Comparison of ENCODE assay signal across 8 cellular contexts in the genomic region with DNA sequence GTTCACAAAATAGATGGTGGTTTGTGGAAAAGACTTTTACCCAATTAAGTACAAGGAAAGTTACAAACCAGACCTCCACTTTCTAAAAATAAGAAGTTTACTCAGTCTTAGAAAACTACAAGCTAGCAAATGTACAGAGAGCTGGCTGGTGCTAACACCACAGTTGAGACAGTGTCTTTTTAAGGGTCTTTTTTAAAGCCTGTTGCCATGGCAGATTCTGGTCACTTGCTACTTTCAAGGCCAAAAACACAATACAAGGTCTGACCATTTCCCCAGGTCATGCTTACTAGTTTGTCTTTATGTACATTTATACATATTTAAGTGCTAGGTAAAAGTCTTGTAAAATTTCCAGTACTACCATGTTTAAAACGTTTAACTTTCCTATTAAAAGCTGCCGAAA. TPM values are rescaled to one million over a fixed set of nuclear protein-coding genes. Genes with fewer than 3 reads are reported as not detected.
DNase-seq lines count a peak whose midpoint lies in the region; ATAC-seq, FAIRE-seq and TF ChIP-seq lines count a peak whose summit lies in the region.

No MANE protein-coding gene starts in this region.

- no peak overlapping the region for H4K5ac ChIP-seq in H1 (ENCODE audit: insufficient read length, low read depth, low read length)

- H2AK5ac ChIP-seq in H1 (ENCODE audit: low read depth, low read length) = no peak overlapping the region

- H2AFZ ChIP-seq in H1 (ENCODE audit: low read length) (no peak overlapping the region), neuron (ENCODE audit: low read depth, low read length) (no peak overlapping the region)

- ATAC-seq in CD8-positive, alpha-beta T cell = no peak
- no peak for ATAC-seq in HG03354 (IDR thresholded peaks at IDR 0.05; ENCODE audit: poor library complexity, severe bottlenecking, unreplicated experiment)
- no peak for ATAC-seq in GM21717 (IDR thresholded peaks at IDR 0.05; ENCODE audit: unreplicated experiment)

- no peaks in the 10 kb centered on the region for H3K9me3 Mint-ChIP-seq in CD8-positive, alpha-beta T cell

- H3K18ac ChIP-seq in H1 (ENCODE audit: extremely low read depth, low read length) = no peak overlapping the region

- peak overlapping the region; percentile 50 to 70 for H3K4me2 ChIP-seq in H1 (ENCODE audit: insufficient read depth in 1 of 2, low read depth in 2 of 2, low read length in 2 of 2)

- peak overlapping the region; percentile 66 for H3K4me3 ChIP-seq in CD8-positive, alpha-beta T cell (ENCODE audit: low read depth, low read length)
- H3K4me3 ChIP-seq in NB4 (ENCODE audit: low read depth, low read length) (peak overlapping the region; percentile 80), H1 (ENCODE audit: extremely low read depth in 1 of 4, insufficient read depth in 2 of 4, low read depth in 3 of 4, low read length in 4 of 4) (peak overlapping the region; percentile 34 to 93 (median 86); a peak in 6 of 8 replicates), neuron (ENCODE audit: low read length) (peak overlapping the region; percentile 79)

- no peak overlapping the region for H4K91ac ChIP-seq in H1 (replicated peaks; ENCODE audit: insufficient read length, low read length)

- H2BK5ac ChIP-seq in H1 (ENCODE audit: low read depth, low read length) = no peak overlapping the region

- no peak for TF ChIP-seq CTCF in CD8-positive, alpha-beta T cell (IDR thresholded peaks at IDR 0.05)
- TF ChIP-seq CTCF in NB4 (IDR thresholded peaks at IDR 0.05; ENCODE audit: low read depth, low read length) (no peak), H1 (IDR thresholded peaks at IDR 0.05; ENCODE audit: control extremely low read depth in 1 of 3, insufficient read depth in 1 of 3, low read depth in 1 of 3, low read length in 3 of 3) (no peak)

- no peaks in the 10 kb centered on the region for H3K9me3 ChIP-seq in CD8-positive, alpha-beta T cell (ENCODE audit: low read length)
- no peaks in the 10 kb centered on the region for H3K9me3 ChIP-seq in H1 (ENCODE audit: insufficient read depth in 2 of 2, low read depth in 1 of 2, low read length in 1 of 2)
- no peaks in the 10 kb centered on the region for H3K9me3 ChIP-seq in neuron (ENCODE audit: low read length)

- TF ChIP-seq EP300 in H1 (IDR thresholded peaks at IDR 0.05; ENCODE audit: borderline replicate concordance in 1 of 2, low read depth in 2 of 2, low read length in 2 of 2) = no peak

- intact Hi-C loops in CD8-positive, alpha-beta T cell (cut with DNase I, micrococcal nuclease) = loop anchor here (5.0 to 10.0 kb wide), 6 partner anchors 111 to 1302 kb away; partner anchors contain the start of gene UBE2N (in 1 of the 2)

- peaks cover 12% of the 10 kb centered on the region for H3K4me1 Mint-ChIP-seq in CD8-positive, alpha-beta T cell (ENCODE audit: low read depth)

- H2BK15ac ChIP-seq in H1 (ENCODE audit: low read length) = no peak overlapping the region

- H3K36me3 Mint-ChIP-seq in CD8-positive, alpha-beta T cell = peaks cover 82% of the 10 kb centered on the region

- H3K4me1 ChIP-seq in CD8-positive, alpha-beta T cell (ENCODE audit: insufficient read depth, low read length) = peaks cover 8% of the 10 kb centered on the region
- H3K4me1 ChIP-seq in H1 (replicated peaks in 1 of 4; ENCODE audit: control insufficient read depth in 3 of 4, insufficient read depth in 4 of 4, low read length in 3 of 4) (peaks cover 2 to 16% (median 6%) of the 10 kb centered on the region in 4 experiments; a peak in 5 of 7 replicates), neuron (ENCODE audit: insufficient read depth, low read length) (peaks cover 23% of the 10 kb centered on the region)

- peak overlapping the region; percentile 99 for H3K27ac Mint-ChIP-seq in CD8-positive, alpha-beta T cell

- H3K56ac ChIP-seq in H1 (replicated peaks; ENCODE audit: insufficient read length, low read depth, low read length) = no peak overlapping the region

- no peak overlapping the region for H4K8ac ChIP-seq in H1 (ENCODE audit: extremely low read depth, insufficient read depth, low read length)

- H3K36me3 ChIP-seq in CD8-positive, alpha-beta T cell (ENCODE audit: insufficient read depth, low read length) = peaks cover 54% of the 10 kb centered on the region
- H3K36me3 ChIP-seq in H1 (ENCODE audit: control insufficient read depth in 2 of 4, insufficient read depth in 4 of 4, low read length in 3 of 4) (peaks cover 0 to 36% (median 2%) of the 10 kb centered on the region in 4 experiments; a peak in 3 of 8 replicates), neuron (ENCODE audit: insufficient read depth, low read length) (peaks cover 42% of the 10 kb centered on the region)

- no peak overlapping the region for H2BK12ac ChIP-seq in H1 (ENCODE audit: low read depth, low read length)

- no peaks in the 10 kb centered on the region; the same call in 1 of the 2 replicates for H3K23me2 ChIP-seq in H1 (ENCODE audit: low read depth, low read length)

- DNase-seq in CD8-positive, alpha-beta T cell = no peak
- no peak for DNase-seq in NB4 (ENCODE audit: low read depth)
- DNase-seq in H1 (ENCODE audit: low read depth in 1 of 2, low spot score in 2 of 2) = no peak
- no peak for DNase-seq in SKM-1 treated with dmso at 0.1 percent for 144 hours (lab: John Stamatoyannopoulos, UW; ENCODE audit: unreplicated experiment)
- no peak for DNase-seq in NCI-H1417 treated with DMSO at 0.1 percent for 48 hours (lab: John Stamatoyannopoulos, UW)

- TF ChIP-seq POLR2A in NB4 (IDR thresholded peaks at IDR 0.05; ENCODE audit: extremely low read depth, insufficient read length) = no peak
- TF ChIP-seq POLR2A in H1 (IDR thresholded peaks at IDR 0.05; ENCODE audit: control extremely low read depth in 1 of 2, low read depth in 2 of 2, low read length in 2 of 2) = no peak

- no peak overlapping the region for H3K4ac ChIP-seq in H1 (replicated peaks; ENCODE audit: insufficient read length, low read depth, low read length)

- H3K27me3 Mint-ChIP-seq in CD8-positive, alpha-beta T cell (ENCODE audit: low read depth) = no peaks in the 10 kb centered on the region

- peak overlapping the region; percentile 96 for H3K4me3 Mint-ChIP-seq in CD8-positive, alpha-beta T cell

- peak overlapping the region; percentile 92 for H3K27ac ChIP-seq in CD8-positive, alpha-beta T cell (ENCODE audit: low read depth, low read length)
- H3K27ac ChIP-seq in H1 (ENCODE audit: low read depth, low read length) = no peak overlapping the region

- no peak overlapping the region for H2BK20ac ChIP-seq in H1 (ENCODE audit: low read length)

- TF ChIP-seq RAD21 in H1 (IDR thresholded peaks at IDR 0.05 in 1 of 2, conservative IDR thresholded peaks at IDR 0.05 in 1 of 2; ENCODE audit: low read depth in 2 of 2, low read length in 2 of 2) = no peak

- 65% methylated on average over 2 of the region's 2 CpGs; no CpG with 5 or more reads in 1 of the 2 experiments for WGBS in H1 (ENCODE audit: extremely low coverage in 1 of 2, insufficient coverage in 1 of 2, insufficient read length in 1 of 2, insufficient replicate concordance in 2 of 2, low coverage in 1 of 2, low lambda C conversion rate in 2 of 2, missing lambda C conversion rate in 1 of 2), 2 experiments

- no peaks in the 10 kb centered on the region for H3K27me3 ChIP-seq in CD8-positive, alpha-beta T cell (ENCODE audit: insufficient read depth, low read length)
- H3K27me3 ChIP-seq in H1 (replicated peaks in 1 of 4; ENCODE audit: control insufficient read depth in 3 of 4, extremely low read depth in 1 of 4, insufficient read depth in 3 of 4, low read length in 3 of 4) (no peaks in the 10 kb centered on the region), neuron (ENCODE audit: insufficient read depth, low read length) (no peaks in the 10 kb centered on the region)

- POLR2A ChIA-PET in CD8-positive, alpha-beta T cell (lab: Charles Lee) = interaction anchor here (0.6 to 6.6 kb wide), 35 partner anchors 9 to 761 kb away, joined by 3 to 185 read pairs (median 5); no protein-coding TSS in a partner anchor
- POLR2A ChIA-PET in H1 (lab: Charles Lee; ENCODE audit: partially characterized antibody) = interaction anchor here (0.8 to 4.8 kb wide), 5 partner anchors 9 to 762 kb away, joined by 3 to 119 read pairs (median 31); no protein-coding TSS in a partner anchor

- no peak for FAIRE-seq in H1 (lab: Jason Lieb, UNC)

- CTCF ChIA-PET in CD8-positive, alpha-beta T cell (lab: Charles Lee) = interaction anchor here (0.6 to 4.0 kb wide), 24 partner anchors 10 to 762 kb away, joined by 3 to 38 read pairs (median 4); no protein-coding TSS in a partner anchor
- CTCF ChIA-PET in H1 (lab: Charles Lee; ENCODE audit: partially characterized antibody) = interaction anchor here (0.6 to 1.7 kb wide), 9 partner anchors 10 to 844 kb away, joined by 3 to 8 read pairs (median 3); no protein-coding TSS in a partner anchor

- H3K79me2 ChIP-seq in H1 (ENCODE audit: control insufficient read depth in 1 of 2, insufficient read depth in 2 of 2, low read length in 2 of 2) = peaks cover 17 to 71% of the 10 kb centered on the region in 2 experiments

- no peak overlapping the region for H3K14ac ChIP-seq in H1 (ENCODE audit: insufficient read length)

- H4K20me1 ChIP-seq in H1 (replicated peaks in 1 of 2; ENCODE audit: control insufficient read depth in 1 of 2, insufficient read depth in 2 of 2, low read length in 2 of 2) = peaks cover 18 to 22% of the 10 kb centered on the region in 2 experiments

- H2BK120ac ChIP-seq in H1 (replicated peaks; ENCODE audit: low read depth, low read length) = no peak overlapping the region

- H3K79me1 ChIP-seq in H1 (ENCODE audit: low read depth, low read length) = no peaks in the 10 kb centered on the region

- H3K23ac ChIP-seq in H1 (ENCODE audit: insufficient read length) = no peak overlapping the region

- H3K9ac ChIP-seq in H1 (replicated peaks in 1 of 4; ENCODE audit: extremely low read depth in 1 of 4, low read depth in 3 of 4, low read length in 3 of 4) = no peak overlapping the region; a peak in 1 of 7 replicates

TF ChIP-seq in H1, 55 proteins besides CTCF, POLR2A, EP300 and RAD21 (continues in another document):
- TF ChIP-seq JUN (IDR thresholded peaks at IDR 0.05; ENCODE audit: low read depth, low read length) (no peak), YY1 (IDR thresholded peaks at IDR 0.05; ENCODE audit: low read depth, low read length) (no peak)

RNA-seq across cellular contexts. Expression of gene BTG1, which starts 2.4 kb away (rescaled TPM):
- total RNA-seq in CD8-positive, alpha-beta T cell = 1,000 to 10,000 TPM; 1,847 to 1,850 TPM
- 31.6 and 32.7 TPM in 2 replicates for total RNA-seq in H1 (2021; fragmentation: NEBNext Ultra II Directional; extraction: Animal tissue kit (Norgen Biotek cat#: 25700))
- 12.6 and 17.1 TPM in 2 replicates for polyA plus RNA-seq in H1 (2011; rRNA removed)
- polyA plus RNA-seq in H1 (2011; cell fraction: cytosol; rRNA removed) = 9.2 TPM
- 19.1 TPM for polyA plus RNA-seq in H1 (2011; cell fraction: nucleus; rRNA removed)
- 13.3 to 26.4 TPM (median 23.4 TPM) in 4 replicates for polyA plus RNA-seq in H1 (2012, experiment 1 of 2)
- 4.8 TPM for polyA plus RNA-seq in H1 (2012, experiment 2 of 2)
- 13.8 TPM for polyA plus RNA-seq in H1 (2013, experiment 1 of 2)
- polyA plus RNA-seq in H1 (2013, experiment 2 of 2) = 13.5 TPM
- polyA minus RNA-seq in H1 (2011; rRNA and poly(A)+ RNA removed) = 46.7 and 47.2 TPM in 2 replicates
- 21.7 TPM for polyA minus RNA-seq in H1 (2011; cell fraction: cytosol; rRNA and poly(A)+ RNA removed)
- 48.2 TPM for polyA minus RNA-seq in H1 (2011; cell fraction: nucleus; rRNA and poly(A)+ RNA removed)

Comparison
In these comparisons a context has a peak if more than half of its experiments do, and no peak if none do; other contexts are left out.
1. RNA of gene BTG1, which starts 2.4 kb away (total RNA-seq): 1,847 to 1,850 TPM in CD8-positive, alpha-beta T cell; 31.6 to 32.7 TPM in H1; every median in the first group is over 10 times any median in the second.
2. Peak in every context shown above with its lines, with median percentiles within 50 percentile points of each other: H3K4me3 ChIP-seq.